ENCODE assay signal across 8 cellular contexts in genomic region chr16:85569615-85570212, GRCh38.
DNase-seq lines count a peak whose midpoint lies in the region; ATAC-seq lines count a peak whose summit lies in the region.

No MANE protein-coding gene starts in this region.

- ATAC-seq in GM21367 (IDR thresholded peaks at IDR 0.05; ENCODE audit: unreplicated experiment), result peak; percentile 38
- peak; percentile 41 for ATAC-seq in central memory CD8-positive, alpha-beta T cell (replicated peaks; ENCODE audit: extremely low read depth, poor library complexity, severe bottlenecking)
- no peak for ATAC-seq in GM18520 (IDR thresholded peaks at IDR 0.05; ENCODE audit: unreplicated experiment)

- intact Hi-C loops in head of caudate nucleus (cut with DNase I), result no loop called here

- H3K4me1 Mint-ChIP-seq in central memory CD8-positive, alpha-beta T cell, result peaks cover 73% of the 10 kb centered on the region

- peaks cover 37% of the 10 kb centered on the region for H3K36me3 Mint-ChIP-seq in central memory CD8-positive, alpha-beta T cell (ENCODE audit: insufficient read depth)

- peak overlapping the region; percentile 70 for H3K27ac Mint-ChIP-seq in central memory CD8-positive, alpha-beta T cell (ENCODE audit: low read depth)

- no peak overlapping the region for H3K4me3 ChIP-seq in skeletal muscle cell (ENCODE audit: low read depth, low read length)

- peak overlapping the region; percentile 88 for H3K4me3 Mint-ChIP-seq in central memory CD8-positive, alpha-beta T cell

- no peaks in the 10 kb centered on the region for H3K27me3 Mint-ChIP-seq in central memory CD8-positive, alpha-beta T cell

- DNase-seq in GM04504 (ENCODE audit: low read depth) (peak; percentile 79), HK-2 (ENCODE audit: unreplicated experiment) (peak; percentile 35), RPMI8226 (peak; percentile 87), skeletal muscle cell (ENCODE audit: low read depth) (peak; percentile 69), head of caudate nucleus (no peak)
- peak; percentile 37 to 48 for DNase-seq in central memory CD8-positive, alpha-beta T cell (ENCODE audit: low spot score in 2 of 2)

- no peaks in the 10 kb centered on the region for H3K9me3 Mint-ChIP-seq in central memory CD8-positive, alpha-beta T cell

Comparison
In these comparisons a context has a peak if more than half of its experiments do, and no peak if none do; other contexts are left out.
1. DNase-seq: peak in GM04504 (single experiment), HK-2 (single experiment), RPMI8226 (single experiment), central memory CD8-positive, alpha-beta T cell (2 of 2) and skeletal muscle cell (single experiment); none in head of caudate nucleus (0 of 42).